ENCODE assay signal across 8 cellular contexts in genomic region chrX:20265221-20265725, GRCh38. TPM values are rescaled to one million over a fixed set of nuclear protein-coding genes. Genes with fewer than 3 reads are reported as not detected.
DNase-seq lines count a peak whose midpoint lies in the region; ATAC-seq and TF ChIP-seq lines count a peak whose summit lies in the region.

No MANE protein-coding gene starts in this region.

- peak overlapping the region; percentile 89 to 97 for H3K4me3 Mint-ChIP-seq in activated T-cell treated with anti-CD3 and anti-CD28 coated beads, Interleukin-2, amount 50 U/mL, for 72 hours
- H3K4me3 Mint-ChIP-seq in neural crest cell: peak overlapping the region; percentile 98

- TF ChIP-seq POLR2A in GM18505 (IDR thresholded peaks at IDR 0.05; ENCODE audit: borderline replicate concordance, extremely low read depth, insufficient read depth, insufficient read length) (peak; percentile 43), testis (IDR thresholded peaks at IDR 0.05) (no peak)

- H3K9me3 ChIP-seq in OCI-LY3 (ENCODE audit: insufficient read depth, low read length): no peaks in the 10 kb centered on the region
- no peaks in the 10 kb centered on the region for H3K9me3 ChIP-seq in testis

- intact Hi-C loops in testis (cut with DNase I; ENCODE audit: low total_unique reads): loop anchor here (5.0 kb wide), 1 partner anchor 123 kb away; the partner anchor contains the start of gene EIF1AX

- TF ChIP-seq CTCF in OCI-LY3 (IDR thresholded peaks at IDR 0.05; ENCODE audit: low read depth, low read length) (no peak), neural crest cell (conservative IDR thresholded peaks at IDR 0.05) (no peak), testis (IDR thresholded peaks at IDR 0.05) (no peak)

- peaks cover 48% of the 10 kb centered on the region for H4K20me1 ChIP-seq in OCI-LY3 (ENCODE audit: insufficient read depth, low read length)

- H3K27me3 ChIP-seq in OCI-LY3 (ENCODE audit: low read depth, low read length) (no peaks in the 10 kb centered on the region), testis (no peaks in the 10 kb centered on the region)

- no peak overlapping the region for H2AFZ ChIP-seq in OCI-LY3 (ENCODE audit: low read depth, low read length)

- H3K4me1 ChIP-seq in OCI-LY3 (ENCODE audit: low read length) (peaks cover 34% of the 10 kb centered on the region), testis (no peaks in the 10 kb centered on the region)

- H3K27ac ChIP-seq in OCI-LY3 (ENCODE audit: low read length) (peak overlapping the region; percentile 59), testis (peak overlapping the region; percentile 76 to 86)

- H3K36me3 ChIP-seq in OCI-LY3 (replicated peaks; ENCODE audit: low read depth, low read length): peaks cover 3% of the 10 kb centered on the region
- H3K36me3 ChIP-seq in testis (ENCODE audit: low read depth, missing control alignments): no peaks in the 10 kb centered on the region

- peak; percentile 36 for DNase-seq in 8988T
- DNase-seq in activated T-cell treated with anti-CD3 and anti-CD28 coated beads, Interleukin-2, amount 50 U/mL, for 72 hours: peak; percentile 73 to 81
- DNase-seq in fibroblast of peridontal ligament (ENCODE audit: extremely low read depth): peak; percentile 74
- peak; percentile 8 for DNase-seq in neural crest cell (ENCODE audit: low read depth, low spot score)
- DNase-seq in testis: peak; percentile 56

- H3K4me3 ChIP-seq in OCI-LY3 (ENCODE audit: low read length): peak overlapping the region; percentile 97
- peak overlapping the region; percentile 61 to 68 for H3K4me3 ChIP-seq in testis

- peaks cover 61% of the 10 kb centered on the region for H3K79me2 ChIP-seq in OCI-LY3 (ENCODE audit: low read length)

- 0 to 1% methylated on average over 5 to 26 of the region's 26 CpGs for WGBS in testis, 2 donors

- H3K36me3 Mint-ChIP-seq in activated T-cell treated with anti-CD3 and anti-CD28 coated beads, Interleukin-2, amount 50 U/mL, for 72 hours (ENCODE audit: insufficient read depth in 2 of 2): peaks cover 5 to 6% of the 10 kb centered on the region in 2 donors
- H3K36me3 Mint-ChIP-seq in neural crest cell (ENCODE audit: low read depth): no peaks in the 10 kb centered on the region

- peaks cover 31% of the 10 kb centered on the region for H3K4me1 Mint-ChIP-seq in activated T-cell treated with anti-CD3 and anti-CD28 coated beads, Interleukin-2, amount 50 U/mL, for 72 hours (ENCODE audit: low read depth)
- peaks cover 17% of the 10 kb centered on the region for H3K4me1 Mint-ChIP-seq in neural crest cell

- ATAC-seq in GM18505 (IDR thresholded peaks at IDR 0.05; ENCODE audit: unreplicated experiment) (peak; percentile 34), HG03103 (IDR thresholded peaks at IDR 0.05; ENCODE audit: low read depth, unreplicated experiment) (peak; percentile 40)
- ATAC-seq in activated T-cell treated with anti-CD3 and anti-CD28 coated beads, Interleukin-2, amount 50 U/mL, for 72 hours (replicated peaks in 1 of 2): peak; percentile 67 to 72

- H3K27me3 Mint-ChIP-seq in activated T-cell treated with anti-CD3 and anti-CD28 coated beads, Interleukin-2, amount 50 U/mL, for 72 hours (ENCODE audit: low read depth): peaks cover 7% of the 10 kb centered on the region
- H3K27me3 Mint-ChIP-seq in neural crest cell (ENCODE audit: low read depth): peaks cover 22% of the 10 kb centered on the region

- H3K9me3 Mint-ChIP-seq in activated T-cell treated with anti-CD3 and anti-CD28 coated beads, Interleukin-2, amount 50 U/mL, for 72 hours: no peaks in the 10 kb centered on the region
- no peaks in the 10 kb centered on the region for H3K9me3 Mint-ChIP-seq in neural crest cell

- H3K9ac ChIP-seq in OCI-LY3 (ENCODE audit: low read length): peak overlapping the region; percentile 96

- H3K4me2 ChIP-seq in OCI-LY3 (ENCODE audit: low read length): peak overlapping the region; percentile 78

- peak overlapping the region; percentile 97 for H3K27ac Mint-ChIP-seq in activated T-cell treated with anti-CD3 and anti-CD28 coated beads, Interleukin-2, amount 50 U/mL, for 72 hours
- H3K27ac Mint-ChIP-seq in neural crest cell (ENCODE audit: unreplicated experiment): peak overlapping the region; percentile 88

RNA-seq across cellular contexts. Expression of gene RPS6KA3, which starts 1.4 kb away (rescaled TPM):
- 10 to 100 TPM; 49.4 to 54.4 TPM for total RNA-seq in activated T-cell treated with anti-CD3 and anti-CD28 coated beads, Interleukin-2, amount 50 U/mL, for 72 hours
- total RNA-seq in neural crest cell (26.0 and 28.7 TPM in 2 replicates), testis (10 to 100 TPM; 12.5 to 12.6 TPM)
- 8.5 TPM for polyA plus RNA-seq in testis (ENCODE audit: insufficient read depth, low read depth, low replicate concordance)

Comparison
In these comparisons a context has a peak if more than half of its experiments do, and no peak if none do; other contexts are left out.
1. Peak in every context shown above with its lines: DNase-seq, ATAC-seq, H3K4me3 ChIP-seq and H3K27ac ChIP-seq.
2. DNase-seq: peak in every context shown above with its lines; median percentile 77 in activated T-cell treated with anti-CD3 and anti-CD28 coated beads, Interleukin-2, amount 50 U/mL, for 72 hours; 74 in fibroblast of peridontal ligament; 56 in testis; 36 in 8988T; 8 in neural crest cell.